ENCODE assay signal across 18 cellular contexts in genomic region chr21:45862544-45863207, GRCh38.
A peak's percentile ranks its signal among the peaks of the same experiment; 100 is the strongest.
DNase-seq lines count a peak whose midpoint lies in the region; ATAC-seq, FAIRE-seq and TF ChIP-seq lines count a peak whose summit lies in the region.
"Had no signal": no experiment of that assay in that cellular context is flagged by ENCODE, and none has a peak within 500 bp of the region (broad histone marks: within the 10 kb centered on the region; RNA-seq: fewer than 3 reads in every experiment).

No MANE protein-coding gene starts in this region.

- peaks cover 13% of the 10 kb centered on the region for H3K4me1 ChIP-seq in IMR-90 (ENCODE audit: control insufficient read depth, insufficient read depth, low read length)

- H2AFZ ChIP-seq in IMR-90 (replicated peaks; ENCODE audit: low read length, poor library complexity), result no peak overlapping the region

- no peaks in the 10 kb centered on the region for H3K36me3 ChIP-seq in IMR-90 (ENCODE audit: control insufficient read depth, insufficient read depth, low read length)

- 87% methylated on average over 4 of the region's 9 CpGs; no CpG with 5 or more reads in 1 of the 2 experiments for WGBS in IMR-90 (ENCODE audit: extremely low coverage in 2 of 2, insufficient read length in 1 of 2), 2 experiments

- no peaks in the 10 kb centered on the region for H3K9me3 ChIP-seq in IMR-90 (ENCODE audit: control insufficient read depth, insufficient read depth, low read length)

- no peak overlapping the region for H3K9ac ChIP-seq in IMR-90 (ENCODE audit: low read depth, low read length)

- peak overlapping the region; percentile 97 for H2BK120ac ChIP-seq in IMR-90 (ENCODE audit: low read depth, low read length)

- H3K4ac ChIP-seq in IMR-90 (ENCODE audit: low read depth, low read length), result peak overlapping the region; percentile 58

- peak overlapping the region; percentile 97 for H2BK5ac ChIP-seq in IMR-90 (ENCODE audit: low read depth, low read length, poor library complexity, severe bottlenecking)

- TF ChIP-seq RAD21 in IMR-90 (IDR thresholded peaks at IDR 0.05; ENCODE audit: low read length), result no peak

- peak overlapping the region; percentile 50; the same call in 1 of the 2 replicates for H2AK5ac ChIP-seq in IMR-90 (ENCODE audit: low read depth, low read length)

- intact Hi-C loops in IMR-90 (cut with micrococcal nuclease), result no loop called here
- intact Hi-C loops in sciatic nerve (cut with DNase I), result no loop called here

- CTCF ChIA-PET in IMR-90 (lab: Yijun Ruan, JAX), result interaction anchor here (0.6 kb wide), 1 partner anchor 45 kb away, joined by 3 read pairs; no protein-coding TSS in a partner anchor

- no peak overlapping the region; a peak in 1 of 4 replicates for H4K8ac ChIP-seq in IMR-90 (ENCODE audit: low read depth in 2 of 2, low read length in 2 of 2)

- FAIRE-seq in GM12891 (lab: Jason Lieb, UNC), result peak; percentile 81
- FAIRE-seq: G401.6 had no signal

- peak overlapping the region; percentile 14; the same call in 1 of the 2 replicates for H3K14ac ChIP-seq in IMR-90 (replicated peaks; ENCODE audit: low read depth, low read length)

- H3K18ac ChIP-seq in IMR-90 (ENCODE audit: low read depth, low read length), result no peak overlapping the region

- H4K91ac ChIP-seq in IMR-90 (ENCODE audit: insufficient read depth, low read depth, low read length), result peak overlapping the region; percentile 57; the same call in 1 of the 2 replicates

- no peak overlapping the region for H2AK9ac ChIP-seq in IMR-90 (replicated peaks; ENCODE audit: low read depth, low read length, poor library complexity)

- TF ChIP-seq POLR2A in GM12891 (IDR thresholded peaks at IDR 0.05; ENCODE audit: low read depth, low read length) (no peak), IMR-90 (IDR thresholded peaks at IDR 0.05; ENCODE audit: low read depth, low read length) (no peak)

- H4K20me1 ChIP-seq in IMR-90 (ENCODE audit: insufficient read depth, low read length), result no peaks in the 10 kb centered on the region

- H2BK20ac ChIP-seq in IMR-90 (ENCODE audit: low read depth, low read length), result peak overlapping the region; percentile 46; the same call in 1 of the 2 replicates

- H3K56ac ChIP-seq in IMR-90 (ENCODE audit: extremely low read depth, insufficient read depth, low read length), result no peak overlapping the region

- DNase-seq in GM12891 (ENCODE audit: insufficient read length, low spot score) (peak; percentile 66), IMR-90 (no peak), ecto neural progenitor cell (ENCODE audit: low spot score) (peak; percentile 41), sciatic nerve (ENCODE audit: low spot score) (peak; percentile 31), NCI-H510A (lab: John Stamatoyannopoulos, UW) (no peak), nucleus accumbens (lab: John Stamatoyannopoulos, UW) (no peak)
- DNase-seq: AML-193, Calu3, DMS79, HFFc6, Karpas-422, MM.1S, NCI-H1105 treated with DMSO at 0.1 percent for 48 hours, NCI-H187 treated with DMSO at 0.1 percent for 48 hours, NCI-H2171, NCI-H446 treated with DMSO at 0.1 percent for 48 hours had no signal

- no peak for TF ChIP-seq CTCF in IMR-90 (conservative IDR thresholded peaks at IDR 0.05; ENCODE audit: low read depth, low read length)

- peak overlapping the region; percentile 45; the same call in 1 of the 3 replicates for H2BK15ac ChIP-seq in IMR-90 (ENCODE audit: low read depth, low read length)

- POLR2A ChIA-PET in IMR-90 (lab: Charles Lee; ENCODE audit: unreplicated experiment), result no interaction called here

- dilution Hi-C loops in IMR-90 (cut with HindIII; ENCODE audit: low sequenced_read_pairs, unreplicated experiment), result no loop called here

- H4K5ac ChIP-seq in IMR-90 (ENCODE audit: low read depth, low read length), result no peak overlapping the region; the same call in 1 of the 2 replicates

- H3K23ac ChIP-seq in IMR-90 (ENCODE audit: low read depth, low read length), result no peak overlapping the region

- ATAC-seq in IMR-90 (ENCODE audit: low read depth), result no peak
- ATAC-seq in sciatic nerve, result no peak
- no peak for ATAC-seq in GM19395 (IDR thresholded peaks at IDR 0.05; ENCODE audit: unreplicated experiment)

- H3K27me3 ChIP-seq in IMR-90 (ENCODE audit: control insufficient read depth, insufficient read depth, low read length), result no peaks in the 10 kb centered on the region

- in situ Hi-C loops in IMR-90 (cut with MboI; ENCODE audit: low sequenced_read_pairs), result no loop called here

- peaks cover 30% of the 10 kb centered on the region for H3K9me1 ChIP-seq in IMR-90 (ENCODE audit: insufficient read depth, low read length)

- H3K27ac ChIP-seq in IMR-90 (ENCODE audit: insufficient read depth, low read length), result no peak overlapping the region

- peaks cover 0 to 7% of the 10 kb centered on the region in 2 experiments; a peak in 2 of 4 replicates for H3K79me1 ChIP-seq in IMR-90 (ENCODE audit: low read depth in 1 of 2, low read length in 2 of 2)

- no peak overlapping the region for H3K4me3 ChIP-seq in IMR-90 (ENCODE audit: insufficient read depth, low read depth, low read length)

- no TSS peak for BruUV-seq in IMR-90 (replicated peaks; lab: Mats Ljungman, UMichigan)

- H3K4me2 ChIP-seq in IMR-90 (ENCODE audit: low read depth, low read length), result no peak overlapping the region

TF ChIP-seq in GM12891, 5 proteins besides CTCF, POLR2A, EP300 and RAD21:
- TF ChIP-seq POLR2AphosphoS5 (IDR thresholded peaks at IDR 0.05; ENCODE audit: low read depth, low read length) (no peak), TAF1 (IDR thresholded peaks at IDR 0.05; ENCODE audit: low read depth, low read length) (no peak), SPI1 (IDR thresholded peaks at IDR 0.05; ENCODE audit: low read depth, low read length) (no peak), PAX5 (IDR thresholded peaks at IDR 0.05; ENCODE audit: insufficient read depth, low read length, severe bottlenecking) (no peak), POU2F2 (IDR thresholded peaks at IDR 0.05; ENCODE audit: low read depth, low read length) (no peak)
TF ChIP-seq in GM12891: peak in this region for 0.

TF ChIP-seq in IMR-90, 13 proteins besides CTCF, POLR2A, EP300 and RAD21:
- TF ChIP-seq MAZ (IDR thresholded peaks at IDR 0.05; ENCODE audit: borderline replicate concordance, low read depth, low read length), result no peak
- TF ChIP-seq, protein P1, sequence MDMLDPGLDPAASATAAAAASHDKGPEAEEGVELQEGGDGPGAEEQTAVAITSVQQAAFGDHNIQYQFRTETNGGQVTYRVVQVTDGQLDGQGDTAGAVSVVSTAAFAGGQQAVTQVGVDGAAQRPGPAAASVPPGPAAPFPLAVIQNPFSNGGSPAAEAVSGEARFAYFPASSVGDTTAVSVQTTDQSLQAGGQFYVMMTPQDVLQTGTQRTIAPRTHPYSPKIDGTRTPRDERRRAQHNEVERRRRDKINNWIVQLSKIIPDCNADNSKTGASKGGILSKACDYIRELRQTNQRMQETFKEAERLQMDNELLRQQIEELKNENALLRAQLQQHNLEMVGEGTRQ (IDR thresholded peaks at IDR 0.05; ENCODE audit: low read depth, low read length), result no peak
- no peak for TF ChIP-seq NFE2L2 (IDR thresholded peaks at IDR 0.05; ENCODE audit: low read depth, low read length)
- no peak for TF ChIP-seq RFX5 (IDR thresholded peaks at IDR 0.05; ENCODE audit: low read depth, low read length)
- no peak for TF ChIP-seq CEBPB (IDR thresholded peaks at IDR 0.05; ENCODE audit: low read depth, low read length)
- TF ChIP-seq SMC3 (IDR thresholded peaks at IDR 0.05; ENCODE audit: low read depth, low read length), result no peak
- TF ChIP-seq CHD1 (IDR thresholded peaks at IDR 0.05; ENCODE audit: low read depth, low read length), result no peak
- TF ChIP-seq MXI1 (IDR thresholded peaks at IDR 0.05; ENCODE audit: borderline replicate concordance, low read depth, low read length), result no peak
- no peak for TF ChIP-seq RCOR1 (IDR thresholded peaks at IDR 0.05; ENCODE audit: insufficient replicate concordance, low read length)
- no peak for TF ChIP-seq MAFK (IDR thresholded peaks at IDR 0.05; ENCODE audit: low read depth, low read length)
- TF ChIP-seq BHLHE40 (IDR thresholded peaks at IDR 0.05; ENCODE audit: low read depth, low read length), result no peak
- TF ChIP-seq FOS (IDR thresholded peaks at IDR 0.05; ENCODE audit: low read depth, low read length), result no peak
- TF ChIP-seq, protein P2, sequence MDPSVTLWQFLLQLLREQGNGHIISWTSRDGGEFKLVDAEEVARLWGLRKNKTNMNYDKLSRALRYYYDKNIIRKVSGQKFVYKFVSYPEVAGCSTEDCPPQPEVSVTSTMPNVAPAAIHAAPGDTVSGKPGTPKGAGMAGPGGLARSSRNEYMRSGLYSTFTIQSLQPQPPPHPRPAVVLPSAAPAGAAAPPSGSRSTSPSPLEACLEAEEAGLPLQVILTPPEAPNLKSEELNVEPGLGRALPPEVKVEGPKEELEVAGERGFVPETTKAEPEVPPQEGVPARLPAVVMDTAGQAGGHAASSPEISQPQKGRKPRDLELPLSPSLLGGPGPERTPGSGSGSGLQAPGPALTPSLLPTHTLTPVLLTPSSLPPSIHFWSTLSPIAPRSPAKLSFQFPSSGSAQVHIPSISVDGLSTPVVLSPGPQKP (IDR thresholded peaks at IDR 0.05; ENCODE audit: borderline replicate concordance, low read depth, low read length), result no peak

Comparison
In these comparisons a context has a peak if more than half of its experiments do, and no peak if none do; other contexts are left out.
1. DNase-seq: peak in GM12891 (single experiment), ecto neural progenitor cell (single experiment) and sciatic nerve (single experiment); none in IMR-90 (single experiment), NCI-H510A (single experiment) and nucleus accumbens (0 of 56).